8 cellular contexts compared by ENCODE assay signal in the genomic region with DNA sequence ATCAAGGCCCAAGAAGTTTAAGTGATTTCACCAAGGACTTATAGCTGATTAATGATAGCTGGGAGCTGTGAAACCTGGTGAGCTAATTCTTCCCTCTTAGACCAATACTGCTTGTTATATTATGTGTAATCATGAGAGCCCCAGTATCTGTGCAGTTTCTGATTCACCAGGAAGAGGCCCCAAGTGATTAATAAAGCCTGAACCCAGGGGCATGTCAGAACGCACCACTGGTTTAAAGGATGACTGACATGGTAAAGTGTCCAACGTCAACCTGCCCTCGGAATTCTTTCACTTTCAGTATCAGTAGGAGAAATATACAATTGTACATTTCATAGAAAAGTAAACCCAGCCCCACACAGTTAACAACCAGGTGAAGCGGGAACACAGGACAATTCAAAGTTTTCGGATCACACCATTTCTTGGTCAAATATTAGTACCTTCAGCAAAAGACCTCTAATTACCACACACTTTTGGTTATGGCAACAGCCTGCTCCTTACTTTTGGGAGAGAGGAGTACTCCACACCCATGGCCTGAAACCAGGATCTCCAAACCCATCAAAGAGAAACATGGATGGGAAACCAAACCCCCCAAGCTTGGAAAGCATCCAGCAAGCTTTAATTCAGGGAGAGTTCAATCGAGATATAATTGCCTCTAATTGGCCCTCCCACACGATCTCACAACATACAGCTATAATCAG. TPM values are rescaled to one million over a fixed set of nuclear protein-coding genes. Genes with fewer than 3 reads are reported as not detected.
DNase-seq lines count a peak whose midpoint lies in the region; ATAC-seq and TF ChIP-seq lines count a peak whose summit lies in the region.

No MANE protein-coding gene starts in this region.

- H3K27ac ChIP-seq in DND-41 (ENCODE audit: low read length): no peak overlapping the region

- peak overlapping the region; percentile 77 for H3K4me3 Mint-ChIP-seq in activated T-helper 17 cell treated with anti-CD3 and anti-CD28 coated beads, Interleukin-2, amount 50 U/mL, for 72 hours

- H3K9me3 Mint-ChIP-seq in activated T-helper 17 cell treated with anti-CD3 and anti-CD28 coated beads, Interleukin-2, amount 50 U/mL, for 72 hours: no peaks in the 10 kb centered on the region

- H3K36me3 Mint-ChIP-seq in activated T-helper 17 cell treated with anti-CD3 and anti-CD28 coated beads, Interleukin-2, amount 50 U/mL, for 72 hours (ENCODE audit: low read depth): no peaks in the 10 kb centered on the region

- 0 out of 2 replicates have a peak overlapping the region, but pooled peaks have one; percentile 19 for H2AFZ ChIP-seq in DND-41 (ENCODE audit: low read depth, low read length)

- H3K79me2 ChIP-seq in DND-41 (ENCODE audit: insufficient read depth, low read length): no peaks in the 10 kb centered on the region

- H3K9ac ChIP-seq in DND-41 (ENCODE audit: low read depth, low read length): no peak overlapping the region

- no peaks in the 10 kb centered on the region for H4K20me1 ChIP-seq in DND-41 (ENCODE audit: insufficient read depth, low read length)

- H3K4me3 ChIP-seq in DND-41 (ENCODE audit: low read depth in 1 of 2, low read length in 2 of 2): no peak overlapping the region

- no peaks in the 10 kb centered on the region for H3K36me3 ChIP-seq in DND-41 (ENCODE audit: insufficient read depth, low read length)

- peaks cover 5% of the 10 kb centered on the region; the same call in 1 of the 2 replicates for H3K4me1 ChIP-seq in DND-41 (ENCODE audit: insufficient read depth, low read length)

- ATAC-seq in DND-41 (ENCODE audit: insufficient read depth, low read depth): peak; percentile 85
- ATAC-seq in GM19455 (IDR thresholded peaks at IDR 0.05; ENCODE audit: unreplicated experiment): peak; percentile 90
- ATAC-seq in HG03520 (IDR thresholded peaks at IDR 0.05; ENCODE audit: unreplicated experiment): peak; percentile 98
- peak; percentile 94 for ATAC-seq in activated T-helper 17 cell treated with anti-CD3 and anti-CD28 coated beads, Interleukin-2, amount 50 U/mL, for 72 hours (replicated peaks)
- peak; percentile 88 for ATAC-seq in left lobe of liver

- TF ChIP-seq CTCF in DND-41 (IDR thresholded peaks at IDR 0.05; ENCODE audit: borderline replicate concordance, extremely low read depth, low read length, poor library complexity, severe bottlenecking): no peak

- peak; percentile 31 for DNase-seq in DND-41
- no peak for DNase-seq in left lobe of liver (ENCODE audit: low spot score)
- peak; percentile 19 for DNase-seq in stromal cell of bone marrow (ENCODE audit: low read depth)
- DNase-seq in NAMALWA (ENCODE audit: low spot score): no peak
- DNase-seq in globus pallidus (ENCODE audit: low spot score): no peak

- H3K4me2 ChIP-seq in DND-41 (ENCODE audit: insufficient read depth, low read length): peak overlapping the region; percentile 30; the same call in 1 of the 2 replicates

- peaks cover 16% of the 10 kb centered on the region for H3K4me1 Mint-ChIP-seq in activated T-helper 17 cell treated with anti-CD3 and anti-CD28 coated beads, Interleukin-2, amount 50 U/mL, for 72 hours

- no peaks in the 10 kb centered on the region for H3K27me3 ChIP-seq in DND-41 (ENCODE audit: insufficient read depth, low read length, poor library complexity)

- H3K9me3 ChIP-seq in DND-41 (ENCODE audit: insufficient read depth, low read length, severe bottlenecking): no peaks in the 10 kb centered on the region

- no peaks in the 10 kb centered on the region for H3K27me3 Mint-ChIP-seq in activated T-helper 17 cell treated with anti-CD3 and anti-CD28 coated beads, Interleukin-2, amount 50 U/mL, for 72 hours

- H3K27ac Mint-ChIP-seq in activated T-helper 17 cell treated with anti-CD3 and anti-CD28 coated beads, Interleukin-2, amount 50 U/mL, for 72 hours: peak overlapping the region; percentile 89

RNA-seq across cellular contexts. Expression of gene TMCC3, which starts 28.5 kb away (rescaled TPM):
- total RNA-seq in activated T-helper 17 cell treated with anti-CD3 and anti-CD28 coated beads, Interleukin-2, amount 50 U/mL, for 72 hours: 1 to 10 TPM in 1 of 2 donors, under 1 TPM in 1; 0.63 to 1.0 TPM
- 2.6 TPM for total RNA-seq in left lobe of liver

Comparison
In these comparisons a context has a peak if more than half of its experiments do, and no peak if none do; other contexts are left out.
1. DNase-seq: peak in DND-41 (single experiment) and stromal cell of bone marrow (single experiment); none in left lobe of liver (single experiment), NAMALWA (single experiment) and globus pallidus (single experiment).
2. Peak in every context shown above with its lines, with median percentiles within 50 percentile points of each other: ATAC-seq.